Comparison of ENCODE assay signal across 26 cellular contexts in the genomic region with DNA sequence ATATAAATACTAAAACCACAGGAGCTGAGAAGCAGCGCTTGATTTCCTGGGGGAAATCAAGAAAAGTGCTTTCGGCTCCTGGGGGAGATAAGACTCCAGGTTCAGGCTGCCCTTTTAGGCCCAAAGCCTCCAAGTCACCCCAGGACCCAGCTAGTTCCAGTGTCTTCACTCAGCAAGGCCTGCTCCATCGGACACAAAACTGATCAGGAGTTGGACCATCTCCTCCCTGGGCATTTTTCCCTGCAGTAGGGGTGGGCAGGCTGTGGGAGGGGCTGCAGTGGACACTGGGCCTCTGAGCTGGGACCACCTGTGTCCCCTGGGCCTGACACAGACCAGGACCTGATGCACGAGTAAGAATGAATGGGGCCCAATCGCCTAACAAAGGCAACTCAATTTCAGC.
"Had no signal": no experiment of that assay in that cellular context is flagged by ENCODE, and none has a peak within 500 bp of the region (broad histone marks: within the 10 kb centered on the region; RNA-seq: fewer than 3 reads in every experiment).

No MANE protein-coding gene starts in this region.

- ATAC-seq: effector memory CD8-positive, alpha-beta T cell; left ventricle myocardium superior; lower lobe of right lung; naive thymus-derived CD8-positive, alpha-beta T cell; sciatic nerve; stimulated activated effector memory CD8-positive, alpha-beta T cell treated with anti-CD3 and anti-CD28 coated beads, Interleukin-12 subunit alpha, Interleukin-12 subunit beta, amount 100 ng/mL, for 72 hours; stimulated activated naive CD8-positive, alpha-beta T cell treated with anti-CD3 and anti-CD28 coated beads, Interleukin-15, Interleukin-2, amounts not matched to agents 100 U/mL and 50 U/mL, for 24 hours had no signal

- H3K27ac ChIP-seq: coronary artery, lower lobe of right lung, parathyroid adenoma, prostate gland, right atrium auricular region, suprapubic skin, transverse colon, vagina had no signal

- H3K27me3 ChIP-seq: right atrium auricular region, suprapubic skin, transverse colon, vagina had no signal

- H3K9me3 ChIP-seq: lower lobe of right lung, prostate gland, right atrium auricular region, suprapubic skin, transverse colon, vagina had no signal

- H3K27ac Mint-ChIP-seq: effector memory CD8-positive, alpha-beta T cell; stimulated activated effector memory CD8-positive, alpha-beta T cell treated with anti-CD3 and anti-CD28 coated beads, Interleukin-12 subunit alpha, Interleukin-12 subunit beta, amount 100 ng/mL, for 72 hours had no signal

- H3K9ac ChIP-seq: parathyroid adenoma had no signal

- H3K9me3 Mint-ChIP-seq: effector memory CD8-positive, alpha-beta T cell; immature natural killer cell; naive thymus-derived CD8-positive, alpha-beta T cell; nephron progenitor cell; stimulated activated effector memory CD8-positive, alpha-beta T cell treated with anti-CD3 and anti-CD28 coated beads, Interleukin-12 subunit alpha, Interleukin-12 subunit beta, amount 100 ng/mL, for 72 hours had no signal

- FAIRE-seq: endometrium, frontal cortex had no signal

- H3K36me3 ChIP-seq: prostate gland had no signal

- H3K4me1 ChIP-seq: lower lobe of right lung, prostate gland had no signal

- H2AFZ ChIP-seq: parathyroid adenoma had no signal

- H3K4me3 Mint-ChIP-seq: effector memory CD8-positive, alpha-beta T cell; immature natural killer cell; naive thymus-derived CD8-positive, alpha-beta T cell; nephron progenitor cell; stimulated activated effector memory CD8-positive, alpha-beta T cell treated with anti-CD3 and anti-CD28 coated beads, Interleukin-12 subunit alpha, Interleukin-12 subunit beta, amount 100 ng/mL, for 72 hours had no signal

- H3K4me3 ChIP-seq: coronary artery, lower lobe of right lung, prostate gland, right atrium auricular region, smooth muscle cell, suprapubic skin, transverse colon, vagina had no signal

- H3K27me3 Mint-ChIP-seq: effector memory CD8-positive, alpha-beta T cell; naive thymus-derived CD8-positive, alpha-beta T cell had no signal

- DNase-seq: dermis blood vessel endothelial cell; effector memory CD8-positive, alpha-beta T cell; erythroblast; hypothalamus; immature natural killer cell; islet precursor cell; left ventricle myocardium superior; lower lobe of right lung; naive thymus-derived CD8-positive, alpha-beta T cell; nephron progenitor cell; occipital lobe; stimulated activated CD4-positive, alpha-beta T cell treated with anti-CD3 and anti-CD28 coated beads, Interleukin-2, amount 100 ng/mL, for 24 hours; stimulated activated CD4-positive, alpha-beta T cell treated with anti-CD3 and anti-CD28 coated beads, Interleukin-4, amount 100 ng/mL, for 24 hours; stimulated activated naive CD8-positive, alpha-beta T cell treated with anti-CD3 and anti-CD28 coated beads, Interleukin-15, Interleukin-2, amounts not matched to agents 100 U/mL and 50 U/mL, for 24 hours; transverse colon had no signal

- H3K4me2 ChIP-seq: smooth muscle cell had no signal

- H3K79me2 ChIP-seq: parathyroid adenoma had no signal
